ENCODE assay signal across 16 cellular contexts in the genomic region with DNA sequence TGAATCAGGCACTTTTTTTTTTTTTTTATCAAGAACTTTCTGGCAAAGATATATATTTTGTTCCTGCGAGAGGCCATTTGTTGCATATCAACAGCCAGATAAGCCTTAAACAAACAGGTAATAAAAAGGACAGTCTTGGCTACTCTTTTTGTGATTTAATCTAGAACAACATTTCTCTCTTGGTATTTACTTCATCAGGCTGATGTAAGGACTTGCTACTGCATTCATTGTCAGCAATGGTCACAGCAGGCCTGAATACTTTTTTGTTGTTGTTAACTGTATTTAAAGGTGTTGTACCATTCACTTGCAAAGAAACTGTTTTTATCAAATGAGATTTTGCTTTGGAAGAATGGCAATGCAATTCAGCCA.
DNase-seq lines count a peak whose midpoint lies in the region; ATAC-seq and TF ChIP-seq lines count a peak whose summit lies in the region.
"Had no signal": no experiment of that assay in that cellular context is flagged by ENCODE, and none has a peak within 500 bp of the region (broad histone marks: within the 10 kb centered on the region; RNA-seq: fewer than 3 reads in every experiment).

No MANE protein-coding gene starts in this region.

- ATAC-seq in HCT116 (no peak), left ventricle myocardium superior (no peak), HG03175 (IDR thresholded peaks at IDR 0.05; ENCODE audit: unreplicated experiment) (no peak)

- peak overlapping the region; percentile 62 for H3K9ac ChIP-seq in HCT116 (ENCODE audit: low read length)
- H3K9ac ChIP-seq: BLaER1 had no signal

- H3K36me3 ChIP-seq in HCT116 (ENCODE audit: control insufficient read depth in 1 of 2, insufficient read depth in 2 of 2, low read length in 2 of 2): 0 out of 4 replicates have a peak, but pooled peaks cover 0 to 4% of the 10 kb centered on the region in 2 experiments
- no peaks in the 10 kb centered on the region for H3K36me3 ChIP-seq in SJSA1
- H3K36me3 ChIP-seq in suprapubic skin: no peaks in the 10 kb centered on the region
- H3K36me3 ChIP-seq: BLaER1 had no signal

- no peaks in the 10 kb centered on the region for H3K9me2 ChIP-seq in HCT116 (ENCODE audit: insufficient read depth)

- no peak for TF ChIP-seq CTCF in HCT116 (IDR thresholded peaks at IDR 0.05 in 2 of 3, conservative IDR thresholded peaks at IDR 0.05 in 1 of 3; ENCODE audit: borderline replicate concordance in 1 of 3, insufficient read depth in 1 of 3, low read depth in 2 of 3, low read length in 2 of 3)
- TF ChIP-seq CTCF in fibroblast of the aortic adventitia (IDR thresholded peaks at IDR 0.05; ENCODE audit: insufficient read depth, low read length): no peak
- TF ChIP-seq CTCF in suprapubic skin (IDR thresholded peaks at IDR 0.05): no peak

- peak overlapping the region; percentile 95 for H3K27ac ChIP-seq in HCT116 (ENCODE audit: low read depth, low read length)
- H3K27ac ChIP-seq in SJSA1: peak overlapping the region; percentile 78
- H3K27ac ChIP-seq in suprapubic skin: peak overlapping the region; percentile 70
- H3K27ac ChIP-seq: BLaER1 had no signal

- H3K27me3 ChIP-seq in HCT116 (ENCODE audit: insufficient read depth, low read length): no peaks in the 10 kb centered on the region
- no peaks in the 10 kb centered on the region for H3K27me3 ChIP-seq in SJSA1 (replicated peaks)
- H3K27me3 ChIP-seq in suprapubic skin: no peaks in the 10 kb centered on the region
- H3K27me3 ChIP-seq: BLaER1 had no signal

- peaks cover 23% of the 10 kb centered on the region for H3K79me2 ChIP-seq in HCT116 (ENCODE audit: insufficient read depth, low read length)

- TF ChIP-seq POLR2A in HCT116 (IDR thresholded peaks at IDR 0.05; ENCODE audit: borderline replicate concordance, extremely low read depth, insufficient read depth, insufficient read length) (no peak), suprapubic skin (IDR thresholded peaks at IDR 0.05) (no peak)

- POLR2A ChIA-PET in HCT116 (lab: Charles Lee): interaction anchor here (0.7 to 2.0 kb wide), 5 partner anchors 52 to 537 kb away, joined by 3 to 11 read pairs (median 5); no protein-coding TSS in a partner anchor

- TF ChIP-seq RAD21 in HCT116 (IDR thresholded peaks at IDR 0.05; ENCODE audit: low read depth): no peak

- RAD21 ChIA-PET in HCT116 (lab: Charles Lee; ENCODE audit: low non-redundant PET in 1 of 2, low total read pairs in 2 of 2, uncharacterized antibody in 2 of 2, unreplicated experiment in 2 of 2): interaction anchor here in 1 of 2 experiments (1.1 kb wide), 1 partner anchor 52 kb away, joined by 3 read pairs; no protein-coding TSS in a partner anchor

- no peak for DNase-seq in HCT116 (ENCODE audit: low read depth, low spot score)
- peak in 1 of 2 experiments; percentile 20 for DNase-seq in SJSA1 (ENCODE audit: low read depth in 1 of 2, low spot score in 2 of 2)
- peak; percentile 61 for DNase-seq in fibroblast of the aortic adventitia (ENCODE audit: low read depth)
- DNase-seq in suprapubic skin (ENCODE audit: low spot score in 2 of 2): no peak
- no peak for DNase-seq in NCI-H2171 treated with DMSO at 0.1 percent for 48 hours (lab: John Stamatoyannopoulos, UW)
- no peak for DNase-seq in left ventricle myocardium superior
- DNase-seq: activated effector memory CD4-positive, alpha-beta T cell treated with Interleukin-2 at 50 U/mL for 16 hours; amygdala; KBM-7; midbrain; NCI-H1092 treated with DMSO at 0.1 percent for 48 hours; right cardiac atrium; substantia nigra; T-helper 17 cell had no signal

- H4K20me1 ChIP-seq in HCT116 (ENCODE audit: insufficient read depth): no peaks in the 10 kb centered on the region
- H4K20me1 ChIP-seq: BLaER1 had no signal

- no peak overlapping the region for H2AFZ ChIP-seq in HCT116 (ENCODE audit: low read depth, low read length, poor library complexity, severe bottlenecking)

- no peak for TF ChIP-seq EP300 in suprapubic skin (IDR thresholded peaks at IDR 0.05)

- H3K4me3 ChIP-seq in HCT116 (replicated peaks in 1 of 2; ENCODE audit: low read depth in 1 of 2, low read length in 2 of 2): no peak overlapping the region
- no peak overlapping the region for H3K4me3 ChIP-seq in SJSA1
- H3K4me3 ChIP-seq in fibroblast of the aortic adventitia (ENCODE audit: low read depth, low read length): no peak overlapping the region
- no peak overlapping the region for H3K4me3 ChIP-seq in suprapubic skin
- H3K4me3 ChIP-seq: BLaER1 had no signal

- H3K4me2 ChIP-seq in HCT116 (ENCODE audit: low read length): peak overlapping the region; percentile 52
- H3K4me2 ChIP-seq: BLaER1 had no signal

- BruUV-seq in HCT116 (replicated peaks; lab: Mats Ljungman, UMichigan): no TSS peak

- intact Hi-C loops in HCT116 (cut with micrococcal nuclease): loop anchor here (1.0 to 5.0 kb wide), 7 partner anchors 69 to 869 kb away; no protein-coding TSS in a partner anchor
- intact Hi-C loops in left ventricle myocardium superior (cut with micrococcal nuclease): no loop called here

- H3K4me1 ChIP-seq in HCT116 (ENCODE audit: control insufficient read depth in 1 of 2, insufficient read depth in 2 of 2, low read length in 2 of 2) (peaks cover 66 to 74% of the 10 kb centered on the region in 2 experiments), SJSA1 (replicated peaks) (peaks cover 46% of the 10 kb centered on the region), suprapubic skin (peaks cover 39% of the 10 kb centered on the region)
- H3K4me1 ChIP-seq: BLaER1 had no signal

- CTCF ChIA-PET in HCT116 (lab: Charles Lee): no interaction called here

- H3K9me3 ChIP-seq in HCT116 (ENCODE audit: control insufficient read depth in 1 of 2, insufficient read depth in 1 of 2, low read depth in 1 of 2, low read length in 2 of 2) (no peaks in the 10 kb centered on the region), SJSA1 (replicated peaks) (no peaks in the 10 kb centered on the region), suprapubic skin (no peaks in the 10 kb centered on the region)
- H3K9me3 ChIP-seq: BLaER1 had no signal

- WGBS in suprapubic skin: 71% methylated on average over 1 of the region's 1 CpG

TF ChIP-seq in HCT116, 20 proteins besides CTCF, POLR2A, EP300 and RAD21:
- TF ChIP-seq CEBPB (IDR thresholded peaks at IDR 0.05; ENCODE audit: low read depth) (no peak), TCF7L2 (IDR thresholded peaks at IDR 0.05; ENCODE audit: borderline replicate concordance, extremely low read depth, insufficient read depth, insufficient read length) (no peak)
- TF ChIP-seq, protein P1, sequence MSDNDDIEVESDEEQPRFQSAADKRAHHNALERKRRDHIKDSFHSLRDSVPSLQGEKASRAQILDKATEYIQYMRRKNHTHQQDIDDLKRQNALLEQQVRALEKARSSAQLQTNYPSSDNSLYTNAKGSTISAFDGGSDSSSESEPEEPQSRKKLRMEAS (IDR thresholded peaks at IDR 0.05): no peak
